9 cellular contexts compared by ENCODE assay signal in genomic region chr6:52518279-52518944, GRCh38. TPM values are rescaled to one million over a fixed set of nuclear protein-coding genes. Genes with fewer than 3 reads are reported as not detected.
DNase-seq lines count a peak whose midpoint lies in the region; ATAC-seq and TF ChIP-seq lines count a peak whose summit lies in the region.
"Had no signal": no experiment of that assay in that cellular context is flagged by ENCODE, and none has a peak within 500 bp of the region (broad histone marks: within the 10 kb centered on the region; RNA-seq: fewer than 3 reads in every experiment).

No MANE protein-coding gene starts in this region.

- no peak overlapping the region for H3K4me3 Mint-ChIP-seq in natural killer cell treated with Interleukin-12 subunit alpha and Interleukin-12 subunit beta and Interleukin-15 and Interleukin-18, amount 100 ng/mL, for 72 hours
- H3K4me3 Mint-ChIP-seq in natural killer cell: no peak overlapping the region
- H3K4me3 Mint-ChIP-seq in endothelial cell (ENCODE audit: unreplicated experiment): no peak overlapping the region
- no peak overlapping the region for H3K4me3 Mint-ChIP-seq in neural progenitor cell

- H3K27me3 Mint-ChIP-seq in natural killer cell treated with Interleukin-12 subunit alpha and Interleukin-12 subunit beta and Interleukin-15 and Interleukin-18, amount 100 ng/mL, for 72 hours: no peaks in the 10 kb centered on the region
- no peaks in the 10 kb centered on the region for H3K27me3 Mint-ChIP-seq in natural killer cell (ENCODE audit: low read depth in 2 of 2)
- H3K27me3 Mint-ChIP-seq in endothelial cell (ENCODE audit: unreplicated experiment): peaks cover 4% of the 10 kb centered on the region
- H3K27me3 Mint-ChIP-seq in neural progenitor cell (ENCODE audit: insufficient read depth, low read depth): peaks cover 4% of the 10 kb centered on the region

- H3K9me3 ChIP-seq in neural progenitor cell (ENCODE audit: low read depth) (no peaks in the 10 kb centered on the region), aorta (ENCODE audit: control insufficient read depth, low read length) (no peaks in the 10 kb centered on the region)

- H3K36me3 ChIP-seq in neural progenitor cell (no peaks in the 10 kb centered on the region), aorta (ENCODE audit: control insufficient read depth in 1 of 2, insufficient read depth in 2 of 2, low read length in 1 of 2) (peaks cover 0 to 2% of the 10 kb centered on the region in 2 donors)

- no peaks in the 10 kb centered on the region for H3K79me2 ChIP-seq in neural progenitor cell (ENCODE audit: low read depth)

- H3K9me3 Mint-ChIP-seq in natural killer cell treated with Interleukin-12 subunit alpha and Interleukin-12 subunit beta and Interleukin-15 and Interleukin-18, amount 100 ng/mL, for 72 hours: no peaks in the 10 kb centered on the region
- H3K9me3 Mint-ChIP-seq in natural killer cell (no peaks in the 10 kb centered on the region), endothelial cell (ENCODE audit: unreplicated experiment) (no peaks in the 10 kb centered on the region), neural progenitor cell (no peaks in the 10 kb centered on the region)

- no peak for DNase-seq in natural killer cell treated with Interleukin-12 subunit alpha and Interleukin-12 subunit beta and Interleukin-15 and Interleukin-18, amount 100 ng/mL, for 72 hours (ENCODE audit: low spot score)
- DNase-seq in natural killer cell (no peak), endothelial cell (ENCODE audit: low spot score) (no peak), neural progenitor cell (ENCODE audit: low spot score) (no peak), aorta (no peak), HPDE6-E6E7 (ENCODE audit: extremely low spot score) (no peak), retina (no peak)

- H3K27ac Mint-ChIP-seq in natural killer cell treated with Interleukin-12 subunit alpha and Interleukin-12 subunit beta and Interleukin-15 and Interleukin-18, amount 100 ng/mL, for 72 hours: peak overlapping the region; percentile 30 to 52
- H3K27ac Mint-ChIP-seq in natural killer cell: no peak overlapping the region
- peak overlapping the region; percentile 75 for H3K27ac Mint-ChIP-seq in endothelial cell (ENCODE audit: unreplicated experiment)
- H3K27ac Mint-ChIP-seq in neural progenitor cell: peak overlapping the region; percentile 98

- intact Hi-C loops in natural killer cell (cut with micrococcal nuclease) (no loop called here), aorta (cut with DNase I) (loop anchor here (5.0 to 10.0 kb wide), 2 partner anchors 54 to 476 kb away; partner anchors contain the start of gene GSTA4 (in 1 of the 2))

- no peak overlapping the region for H2AFZ ChIP-seq in neural progenitor cell (replicated peaks)

- H3K4me3 ChIP-seq in neural progenitor cell (no peak overlapping the region), aorta (ENCODE audit: low read length in 2 of 2) (no peak overlapping the region)

- H4K20me1 ChIP-seq in neural progenitor cell (ENCODE audit: low read depth): peaks cover 4% of the 10 kb centered on the region

- no peak overlapping the region for H3K9ac ChIP-seq in neural progenitor cell

- H3K4me1 ChIP-seq in neural progenitor cell: peaks cover 11% of the 10 kb centered on the region
- peaks cover 3 to 6% of the 10 kb centered on the region in 2 donors for H3K4me1 ChIP-seq in aorta (ENCODE audit: control insufficient read depth in 1 of 2, insufficient read depth in 2 of 2, low read length in 2 of 2)

- TF ChIP-seq CTCF in natural killer cell (IDR thresholded peaks at IDR 0.05) (no peak), endothelial cell (IDR thresholded peaks at IDR 0.05; ENCODE audit: unreplicated experiment) (no peak), neural progenitor cell (IDR thresholded peaks at IDR 0.05) (no peak)

- H3K27ac ChIP-seq in neural progenitor cell (no peak overlapping the region), aorta (ENCODE audit: low read depth in 1 of 2, low read length in 2 of 2) (peak overlapping the region; percentile 62 to 90)
- H3K27ac ChIP-seq: C4-2B had no signal

- WGBS in aorta, 2 donors: 67 to 73% methylated on average over 13 of the region's 13 CpGs

- no peak for ATAC-seq in natural killer cell treated with Interleukin-12 subunit alpha and Interleukin-12 subunit beta and Interleukin-15 and Interleukin-18, amount 100 ng/mL, for 72 hours
- ATAC-seq in natural killer cell: no peak
- ATAC-seq in aorta (ENCODE audit: low FRiP score): no peak
- ATAC-seq in HG03025 (IDR thresholded peaks at IDR 0.05; ENCODE audit: low FRiP score, unreplicated experiment): no peak

- peaks cover 43 to 53% of the 10 kb centered on the region in 2 donors for H3K4me1 Mint-ChIP-seq in natural killer cell treated with Interleukin-12 subunit alpha and Interleukin-12 subunit beta and Interleukin-15 and Interleukin-18, amount 100 ng/mL, for 72 hours (ENCODE audit: low read depth in 2 of 2)
- peaks cover 14 to 53% of the 10 kb centered on the region in 2 donors for H3K4me1 Mint-ChIP-seq in natural killer cell
- H3K4me1 Mint-ChIP-seq in endothelial cell (ENCODE audit: unreplicated experiment): peaks cover 57% of the 10 kb centered on the region
- H3K4me1 Mint-ChIP-seq in neural progenitor cell: peaks cover 42% of the 10 kb centered on the region

- peak overlapping the region; percentile 27 for H3K4me2 ChIP-seq in neural progenitor cell

- H3K27me3 ChIP-seq in neural progenitor cell (no peaks in the 10 kb centered on the region), aorta (ENCODE audit: control insufficient read depth in 1 of 2, insufficient read depth in 2 of 2, low read length in 1 of 2) (no peaks in the 10 kb centered on the region)

- H3K36me3 Mint-ChIP-seq in natural killer cell treated with Interleukin-12 subunit alpha and Interleukin-12 subunit beta and Interleukin-15 and Interleukin-18, amount 100 ng/mL, for 72 hours: peaks cover 18% of the 10 kb centered on the region
- H3K36me3 Mint-ChIP-seq in natural killer cell: peaks cover 15% of the 10 kb centered on the region
- H3K36me3 Mint-ChIP-seq in endothelial cell (ENCODE audit: low read depth, unreplicated experiment): peaks cover 12% of the 10 kb centered on the region
- H3K36me3 Mint-ChIP-seq in neural progenitor cell: peaks cover 21% of the 10 kb centered on the region

- H3F3A ChIP-seq in neural progenitor cell (ENCODE audit: low read depth): no peaks in the 10 kb centered on the region

RNA-seq across cellular contexts. Expression of gene TRAM2, which starts 58.4 kb away (rescaled TPM):
- 1 to 10 TPM; 2.5 to 9.0 TPM for total RNA-seq in natural killer cell treated with Interleukin-12 subunit alpha and Interleukin-12 subunit beta and Interleukin-15 and Interleukin-18, amount 100 ng/mL, for 72 hours
- total RNA-seq in natural killer cell (10 to 100 TPM; 16.2 to 20.0 (median 19.2) TPM), endothelial cell (ENCODE audit: unreplicated experiment) (29.4 TPM), neural progenitor cell (ENCODE audit: low replicate concordance) (12.3 and 15.5 TPM in 2 replicates), aorta (10 to 100 TPM; 38.0 to 39.5 TPM)
- polyA plus RNA-seq in aorta: 10 to 100 TPM in 1 of 2 donors, 1 to 10 TPM in 1; 7.5 to 22.6 TPM

Comparison
In these comparisons a context has a peak if more than half of its experiments do, and no peak if none do; other contexts are left out.
1. H3K27ac Mint-ChIP-seq: peak in natural killer cell treated with Interleukin-12 subunit alpha and Interleukin-12 subunit beta and Interleukin-15 and Interleukin-18, amount 100 ng/mL, for 72 hours (2 of 2), endothelial cell (single experiment) and neural progenitor cell (single experiment); none in natural killer cell (0 of 2).